ENCODE assay signal across 9 cellular contexts in genomic region chr15:50116477-50116876, GRCh38. TPM values are rescaled to one million over a fixed set of nuclear protein-coding genes. Genes with fewer than 3 reads are reported as not detected.
DNase-seq lines count a peak whose midpoint lies in the region; ATAC-seq and TF ChIP-seq lines count a peak whose summit lies in the region.
"Had no signal": no experiment of that assay in that cellular context is flagged by ENCODE, and none has a peak within 500 bp of the region (broad histone marks: within the 10 kb centered on the region; RNA-seq: fewer than 3 reads in every experiment).

No MANE protein-coding gene starts in this region.

- DNase-seq in NK-92 treated with Interleukin-12 subunit alpha and Interleukin-12 subunit beta, amount 100 ng/mL, for 24 hours (lab: John Stamatoyannopoulos, UW), result peak; percentile 51
- no peak for DNase-seq in NK-92 (lab: John Stamatoyannopoulos, UW; ENCODE audit: unreplicated experiment)
- no peak for DNase-seq in activated T-helper 1 cell treated with anti-CD3 and anti-CD28 coated beads, Interleukin-12 subunit alpha, Interleukin-12 subunit beta, Interleukin-2, Interleukin-4 antibody, amounts not matched to agents 30 ng/mL and 10 ng/mL and 1 ng/mL, durations not matched to agents 14 hours and 24 hours and 36 hours (ENCODE audit: low spot score)
- no peak for DNase-seq in natural killer cell
- DNase-seq in activated CD8-positive, alpha-beta memory T cell treated with anti-CD3 and anti-CD28 coated beads, Interleukin-2, amount 50 U/mL, for 48 hours, result no peak
- no peak for DNase-seq in C1 segment of cervical spinal cord (lab: John Stamatoyannopoulos, UW)

- peaks cover 51% of the 10 kb centered on the region for H3K36me3 Mint-ChIP-seq in activated T-helper 1 cell treated with anti-CD3 and anti-CD28 coated beads, Interleukin-12 subunit alpha, Interleukin-12 subunit beta, Interleukin-2, Interleukin-4 antibody, amounts not matched to agents 30 ng/mL and 10 ng/mL and 1 ng/mL, durations not matched to agents 14 hours and 24 hours and 36 hours (ENCODE audit: low read depth)
- no peaks in the 10 kb centered on the region for H3K36me3 Mint-ChIP-seq in natural killer cell

- H3K27me3 Mint-ChIP-seq in activated T-helper 1 cell treated with anti-CD3 and anti-CD28 coated beads, Interleukin-12 subunit alpha, Interleukin-12 subunit beta, Interleukin-2, Interleukin-4 antibody, amounts not matched to agents 30 ng/mL and 10 ng/mL and 1 ng/mL, durations not matched to agents 14 hours and 24 hours and 36 hours (ENCODE audit: insufficient read depth), result no peaks in the 10 kb centered on the region
- H3K27me3 Mint-ChIP-seq in natural killer cell (ENCODE audit: low read depth in 2 of 2), result no peaks in the 10 kb centered on the region

- ATAC-seq in natural killer cell (peak; percentile 35 to 58 (median 52)), GM21619 (IDR thresholded peaks at IDR 0.05; ENCODE audit: unreplicated experiment) (no peak)

- H3K27ac Mint-ChIP-seq in activated T-helper 1 cell treated with anti-CD3 and anti-CD28 coated beads, Interleukin-12 subunit alpha, Interleukin-12 subunit beta, Interleukin-2, Interleukin-4 antibody, amounts not matched to agents 30 ng/mL and 10 ng/mL and 1 ng/mL, durations not matched to agents 14 hours and 24 hours and 36 hours, result peak overlapping the region; percentile 79
- H3K27ac Mint-ChIP-seq in natural killer cell, result peak overlapping the region; percentile 74 to 78

- H3K9me3 Mint-ChIP-seq in activated T-helper 1 cell treated with anti-CD3 and anti-CD28 coated beads, Interleukin-12 subunit alpha, Interleukin-12 subunit beta, Interleukin-2, Interleukin-4 antibody, amounts not matched to agents 30 ng/mL and 10 ng/mL and 1 ng/mL, durations not matched to agents 14 hours and 24 hours and 36 hours, result peaks cover 6% of the 10 kb centered on the region
- H3K9me3 Mint-ChIP-seq in natural killer cell, result peaks cover 2 to 3% of the 10 kb centered on the region in 2 donors

- H3K4me3 Mint-ChIP-seq in activated T-helper 1 cell treated with anti-CD3 and anti-CD28 coated beads, Interleukin-12 subunit alpha, Interleukin-12 subunit beta, Interleukin-2, Interleukin-4 antibody, amounts not matched to agents 30 ng/mL and 10 ng/mL and 1 ng/mL, durations not matched to agents 14 hours and 24 hours and 36 hours, result peak overlapping the region; percentile 81
- H3K4me3 Mint-ChIP-seq in natural killer cell, result peak overlapping the region; percentile 69

- TF ChIP-seq CTCF in LNCAP (IDR thresholded peaks at IDR 0.05) (0 out of 2 replicates have a peak, but pooled peaks have one; percentile 10), natural killer cell (IDR thresholded peaks at IDR 0.05) (no peak)

- intact Hi-C loops in activated T-helper 1 cell treated with anti-CD3 and anti-CD28 coated beads, Interleukin-12 subunit alpha, Interleukin-12 subunit beta, Interleukin-2, Interleukin-4 antibody, amounts not matched to agents 30 ng/mL and 10 ng/mL and 1 ng/mL, durations not matched to agents 14 hours and 24 hours and 36 hours (cut with micrococcal nuclease), result no loop called here
- intact Hi-C loops in natural killer cell (cut with micrococcal nuclease), result no loop called here

- peaks cover 73% of the 10 kb centered on the region for H3K4me1 Mint-ChIP-seq in activated T-helper 1 cell treated with anti-CD3 and anti-CD28 coated beads, Interleukin-12 subunit alpha, Interleukin-12 subunit beta, Interleukin-2, Interleukin-4 antibody, amounts not matched to agents 30 ng/mL and 10 ng/mL and 1 ng/mL, durations not matched to agents 14 hours and 24 hours and 36 hours (ENCODE audit: low read depth)
- peaks cover 74 to 78% of the 10 kb centered on the region in 2 donors for H3K4me1 Mint-ChIP-seq in natural killer cell

RNA-seq across cellular contexts. Expression of gene ATP8B4, which starts 2.6 kb away (rescaled TPM):
- total RNA-seq in activated T-helper 1 cell treated with anti-CD3 and anti-CD28 coated beads, Interleukin-12 subunit alpha, Interleukin-12 subunit beta, Interleukin-2, Interleukin-4 antibody, amounts not matched to agents 30 ng/mL and 10 ng/mL and 1 ng/mL, durations not matched to agents 14 hours and 24 hours and 36 hours, result 49.7 and 52.9 TPM in 2 replicates
- 10 to 100 TPM; 55.6 to 89.5 (median 75.1) TPM for total RNA-seq in natural killer cell
- total RNA-seq: pulmonary artery endothelial cell had no signal
